29 cellular contexts compared by ENCODE assay signal in the genomic region with DNA sequence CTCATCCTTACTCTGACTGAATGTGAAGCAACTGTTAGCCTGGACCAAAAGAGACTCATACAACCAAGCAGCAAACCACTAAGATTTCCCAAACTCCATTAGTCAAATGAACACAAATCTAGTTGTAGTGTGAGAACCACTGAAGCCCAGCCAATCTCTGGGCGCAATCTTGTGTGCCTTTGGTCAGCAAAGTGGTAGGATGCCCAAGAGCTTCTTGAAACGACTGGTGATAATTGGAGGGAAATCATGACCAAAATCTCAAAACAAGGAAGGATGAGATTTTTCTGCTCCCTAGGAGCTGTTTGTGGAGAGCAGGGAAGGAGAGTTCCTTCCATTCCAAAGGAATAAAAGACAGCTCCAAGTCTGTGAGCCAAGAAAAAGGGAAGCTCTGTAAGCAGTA. TPM values are rescaled to one million over a fixed set of nuclear protein-coding genes. Genes with fewer than 3 reads are reported as not detected.
"Had no signal": no experiment of that assay in that cellular context is flagged by ENCODE, and none has a peak within 500 bp of the region (broad histone marks: within the 10 kb centered on the region; RNA-seq: fewer than 3 reads in every experiment).

No MANE protein-coding gene starts in this region.

- H3K4me2 ChIP-seq: SK-N-SH had no signal

- DNase-seq: activated CD4-positive, alpha-beta T cell treated with anti-CD3 and anti-CD28 coated beads, Interleukin-2, amount 10 ng/mL, durations not matched to agents 24 days and 14 days; activated CD4-positive, alpha-beta T cell treated with anti-CD3 and anti-CD28 coated beads, Interleukin-2, amount 50 U/mL, for 48 hours; activated CD4-positive, CD25-positive, alpha-beta regulatory T cell treated with anti-CD3 and anti-CD28 coated beads, Interleukin-2, amount 50 U/mL, for 72 hours; activated CD8-positive, alpha-beta memory T cell treated with anti-CD3 and anti-CD28 coated beads, Interleukin-2, amount 10 ng/mL, durations not matched to agents 7 days and 5 days; activated gamma-delta T cell; activated naive CD4-positive, alpha-beta T cell treated with anti-CD3 and anti-CD28 coated beads for 36 hours; activated T-cell treated with anti-CD3 and anti-CD28 coated beads, Interleukin-2, amount 50 U/mL, for 4 hours; amygdala; Karpas-422; NCI-H1105 treated with DMSO at 0.1 percent for 48 hours; NCI-H1930; NCI-H2107; NCI-H2171 treated with DMSO at 0.1 percent for 48 hours; NCI-H226; NCI-H510A; NCI-H526 treated with DMSO at 0.1 percent for 48 hours; NCI-H82; OCI-M1; Right ventricle myocardium superior; RPMI8226; SJCRH30; SK-N-SH; SW 1271; T-helper 9 cell had no signal

- H3K9me3 ChIP-seq: SJCRH30, SK-N-SH had no signal

- H3K27ac ChIP-seq: brain microvascular endothelial cell, SJCRH30 had no signal

- ATAC-seq: activated CD8-positive, alpha-beta memory T cell treated with anti-CD3 and anti-CD28 coated beads, Interleukin-2, amount 10 ng/mL, durations not matched to agents 7 days and 5 days; activated T-cell treated with anti-CD3 and anti-CD28 coated beads, Interleukin-2, amount 50 U/mL, for 4 hours; activated T-helper 17 cell treated with anti-CD3 and anti-CD28 coated beads, Interleukin-2, amount 50 U/mL, for 72 hours; K562; Panc1; WTC11 had no signal

- FAIRE-seq: K562 had no signal

- H3K4me3 ChIP-seq: K562, SJCRH30 had no signal

- H3K9ac ChIP-seq: SK-N-SH had no signal

- H3K27me3 ChIP-seq: brain microvascular endothelial cell, SJCRH30 had no signal

- H3K4me1 ChIP-seq: SJCRH30 had no signal

RNA-seq across cellular contexts. Expression of a gene that starts 24.0 kb away (rescaled TPM):
- total RNA-seq: activated CD8-positive, alpha-beta memory T cell treated with anti-CD3 and anti-CD28 coated beads, Interleukin-2, amount 10 ng/mL, durations not matched to agents 7 days and 5 days; activated naive CD4-positive, alpha-beta T cell treated with anti-CD3 and anti-CD28 coated beads for 36 hours; activated T-helper 17 cell treated with anti-CD3 and anti-CD28 coated beads, Interleukin-2, amount 50 U/mL, for 72 hours had no signal
- polyA plus RNA-seq: K562 had no signal
